Comparison of ENCODE assay signal across 21 cellular contexts in genomic region chr6:161110380-161110779, GRCh38.
DNase-seq lines count a peak whose midpoint lies in the region; ATAC-seq, FAIRE-seq and TF ChIP-seq lines count a peak whose summit lies in the region.
"Had no signal": no experiment of that assay in that cellular context is flagged by ENCODE, and none has a peak within 500 bp of the region (broad histone marks: within the 10 kb centered on the region; RNA-seq: fewer than 3 reads in every experiment).

No MANE protein-coding gene starts in this region.

- FAIRE-seq in HepG2 (lab: Jason Lieb, UNC), result no peak
- no peak for FAIRE-seq in pancreas (lab: Jason Lieb, UNC)
- FAIRE-seq: GM12891 had no signal

- no peaks in the 10 kb centered on the region for H3K4me1 ChIP-seq in HepG2 (ENCODE audit: insufficient read depth, low read length)
- no peaks in the 10 kb centered on the region for H3K4me1 ChIP-seq in right lobe of liver
- peaks cover 0 to 14% (median 13%) of the 10 kb centered on the region in 3 donors for H3K4me1 ChIP-seq in pancreas
- H3K4me1 ChIP-seq: Caco-2 had no signal

- intact Hi-C loops in HepG2 (cut with micrococcal nuclease; ENCODE audit: unreplicated experiment), result no loop called here
- intact Hi-C loops in right lobe of liver (cut with DNase I), result no loop called here
- intact Hi-C loops in dorsolateral prefrontal cortex (cut with DNase I), result no loop called here
- intact Hi-C loops in pancreas (cut with DNase I), result no loop called here

- in situ Hi-C loops in HepG2 (cut with HindIII; ENCODE audit: extremely low pct_ligation_motif_present, low pct_unique_long_range_greater_than_20kb), result no loop called here

- ATAC-seq in HepG2 (no peak), right lobe of liver (no peak), pancreas (no peak), HG02970 (IDR thresholded peaks at IDR 0.05; ENCODE audit: low FRiP score, unreplicated experiment) (no peak)

- TF ChIP-seq EP300 in HepG2 (IDR thresholded peaks at IDR 0.05; ENCODE audit: low read depth in 2 of 2, low read length in 2 of 2) (no peak), HepG2 (CRISPR knock-in tag; IDR thresholded peaks at IDR 0.05; ENCODE audit: borderline replicate concordance) (no peak)

- TF ChIP-seq POLR2A in HepG2 (IDR thresholded peaks at IDR 0.05; ENCODE audit: insufficient read depth in 1 of 2, low read depth in 2 of 2, low read length in 2 of 2), result no peak
- no peak for TF ChIP-seq POLR2A in right lobe of liver (IDR thresholded peaks at IDR 0.05)

- H3K9me3 ChIP-seq in HepG2 (ENCODE audit: low read length) (no peaks in the 10 kb centered on the region), right lobe of liver (no peaks in the 10 kb centered on the region), pancreas (no peaks in the 10 kb centered on the region)
- H3K9me3 ChIP-seq: Caco-2 had no signal

- H2AFZ ChIP-seq in HepG2 (ENCODE audit: low read length), result no peak overlapping the region

- CTCF ChIA-PET in HepG2 (lab: Yijun Ruan, JAX; ENCODE audit: low intra/inter-chr PET ratio, low total read pairs), result no interaction called here

- no TSS peak for BruUV-seq in HepG2 (replicated peaks; lab: Mats Ljungman, UMichigan)

- H3K36me3 ChIP-seq in HepG2 (replicated peaks in 1 of 2; ENCODE audit: control insufficient read depth in 1 of 2, insufficient read depth in 2 of 2, low read length in 2 of 2) (peaks cover 20 to 84% of the 10 kb centered on the region in 2 experiments), right lobe of liver (peaks cover 0 to 85% (median 22%) of the 10 kb centered on the region in 4 donors), pancreas (peaks cover 0 to 61% (median 21%) of the 10 kb centered on the region in 3 donors)

- H4K20me1 ChIP-seq in HepG2 (ENCODE audit: insufficient read depth, low read length), result no peaks in the 10 kb centered on the region

- no peak overlapping the region for H3K4me3 ChIP-seq in HepG2 (replicated peaks in 1 of 3; ENCODE audit: insufficient read depth in 1 of 3, low read depth in 2 of 3, low read length in 3 of 3)
- H3K4me3 ChIP-seq in right lobe of liver, result no peak overlapping the region
- H3K4me3 ChIP-seq in dorsolateral prefrontal cortex, result no peak overlapping the region
- no peak overlapping the region for H3K4me3 ChIP-seq in pancreas

- no peak overlapping the region for H3K4me2 ChIP-seq in HepG2 (ENCODE audit: low read depth, low read length)

- no peak for TF ChIP-seq RAD21 in HepG2 (CRISPR knock-in tag; IDR thresholded peaks at IDR 0.05)

- no peak for TF ChIP-seq CTCF in HepG2 (CRISPR knock-in tag; IDR thresholded peaks at IDR 0.05)
- no peak for TF ChIP-seq CTCF in right lobe of liver (IDR thresholded peaks at IDR 0.05)
- no peak for TF ChIP-seq CTCF in dorsolateral prefrontal cortex (IDR thresholded peaks at IDR 0.05 in 54 of 56, conservative IDR thresholded peaks at IDR 0.05 in 2 of 56; ENCODE audit: low read depth in 1 of 56, partially characterized antibody in 56 of 56)
- TF ChIP-seq CTCF in pancreas (IDR thresholded peaks at IDR 0.05), result no peak

- WGBS in HepG2 (ENCODE audit: low lambda C conversion rate), result 98% methylated on average over 7 of the region's 7 CpGs
- WGBS in right lobe of liver (ENCODE audit: insufficient coverage, low coverage, low lambda C conversion rate, missing lambda C conversion rate), result 82% methylated on average over 6 of the region's 7 CpGs
- 94 to 98% methylated on average over 7 of the region's 7 CpGs for WGBS in pancreas, 2 donors

- no peaks in the 10 kb centered on the region for H3K27me3 ChIP-seq in HepG2 (ENCODE audit: control insufficient read depth in 1 of 2, insufficient read depth in 2 of 2, low read length in 2 of 2)
- H3K27me3 ChIP-seq in right lobe of liver, result no peaks in the 10 kb centered on the region
- H3K27me3 ChIP-seq in dorsolateral prefrontal cortex, result no peaks in the 10 kb centered on the region
- no peaks in the 10 kb centered on the region for H3K27me3 ChIP-seq in pancreas

- POLR2A ChIA-PET in HepG2 (lab: Yijun Ruan, JAX), result no interaction called here

- DNase-seq in NOMO-1 (lab: John Stamatoyannopoulos, UW; ENCODE audit: unreplicated experiment in 2 of 2), result peak; percentile 2 to 31
- DNase-seq in NOMO-1 treated with dmso at 0.1 percent for 144 hours (lab: John Stamatoyannopoulos, UW; ENCODE audit: unreplicated experiment), result no peak
- no peak for DNase-seq in HepG2 (ENCODE audit: low spot score)
- no peak for DNase-seq in right lobe of liver
- no peak for DNase-seq in dorsolateral prefrontal cortex
- DNase-seq in pancreas, result no peak
- DNase-seq in activated CD8-positive, alpha-beta memory T cell treated with anti-CD3 and anti-CD28 coated beads, Interleukin-2, amount 50 U/mL, for 4 hours, result no peak
- DNase-seq: Caco-2, DMS53, HCEC 1CT, Karpas-422, MM.1S, NCI-H1105 treated with DMSO at 0.1 percent for 48 hours, NCI-H187 treated with DMSO at 0.1 percent for 48 hours, NCI-H2171, NCI-H510A, NCI-H82, SIG-M5 had no signal

- no peak overlapping the region for H3K27ac ChIP-seq in HepG2 (ENCODE audit: extremely low read length, insufficient read depth, low read length)
- no peak overlapping the region for H3K27ac ChIP-seq in right lobe of liver
- H3K27ac ChIP-seq in dorsolateral prefrontal cortex, result peak overlapping the region in 45 of 59 donors; percentile 1 to 83 (median 51)
- H3K27ac ChIP-seq in pancreas, result no peak overlapping the region
- H3K27ac ChIP-seq: 22Rv1 had no signal

- H3K9ac ChIP-seq in HepG2 (ENCODE audit: insufficient read depth, low read depth, low read length), result no peak overlapping the region

- H3K79me2 ChIP-seq in HepG2 (ENCODE audit: insufficient read depth, low read length), result no peaks in the 10 kb centered on the region

TF ChIP-seq in HepG2, 621 proteins besides CTCF, POLR2A, EP300 and RAD21:
- TF ChIP-seq ZBTB10 (CRISPR knock-in tag; IDR thresholded peaks at IDR 0.05; ENCODE audit: borderline replicate concordance) (no peak), RBM22 (optimal IDR thresholded peaks at IDR 0.05; ENCODE audit: low read length) (peak; percentile 35), TEAD2 (CRISPR knock-in tag; IDR thresholded peaks at IDR 0.05) (no peak), RFXANK (CRISPR knock-in tag; IDR thresholded peaks at IDR 0.05) (no peak)

Comparison
In these comparisons a context has a peak if more than half of its experiments do, and no peak if none do; other contexts are left out.
1. DNase-seq: peak in NOMO-1 (2 of 2); none in NOMO-1 treated with dmso at 0.1 percent for 144 hours (single experiment), HepG2 (single experiment), right lobe of liver (0 of 3), dorsolateral prefrontal cortex (0 of 10), pancreas (0 of 6) and activated CD8-positive, alpha-beta memory T cell treated with anti-CD3 and anti-CD28 coated beads, Interleukin-2, amount 50 U/mL, for 4 hours (single experiment).
2. H3K27ac ChIP-seq: peak in dorsolateral prefrontal cortex (45 of 59); none in HepG2 (single experiment), right lobe of liver (0 of 3) and pancreas (0 of 4).